Comparison of ENCODE assay signal across 11 cellular contexts in the genomic region with DNA sequence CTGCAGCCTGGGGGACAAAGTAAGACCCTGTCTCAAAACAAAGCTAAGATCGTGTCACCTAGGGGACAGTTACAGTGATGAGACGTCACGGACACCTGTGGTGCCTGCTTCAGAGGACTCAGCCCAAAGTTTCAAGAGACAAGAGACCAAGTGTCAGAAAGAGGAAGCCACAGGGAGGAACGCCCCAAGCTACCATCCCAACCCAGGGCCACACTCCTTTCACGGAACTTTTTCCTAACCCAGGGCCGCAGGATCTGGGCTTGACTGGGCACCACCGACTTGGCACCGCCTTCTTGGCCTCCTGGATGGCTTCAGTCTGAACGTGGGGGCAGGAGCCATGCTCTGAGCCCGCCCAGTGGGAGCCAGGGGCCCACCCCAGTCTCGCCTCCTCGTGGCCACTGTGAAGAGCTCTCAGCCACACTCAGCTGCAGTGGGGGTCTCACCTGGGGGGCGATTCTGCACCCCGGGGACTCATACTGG. TPM values are rescaled to one million over a fixed set of nuclear protein-coding genes. Genes with fewer than 3 reads are reported as not detected.
DNase-seq lines count a peak whose midpoint lies in the region; ATAC-seq and TF ChIP-seq lines count a peak whose summit lies in the region.
"Had no signal": no experiment of that assay in that cellular context is flagged by ENCODE, and none has a peak within 500 bp of the region (broad histone marks: within the 10 kb centered on the region; RNA-seq: fewer than 3 reads in every experiment).

No MANE protein-coding gene starts in this region.

- DNase-seq in GDM1 (lab: John Stamatoyannopoulos, UW) (peak; percentile 51), activated B cell treated with CpG ODN at 0.5 μM for 24 hours (peak; percentile 73), WTC11 (ENCODE audit: low spot score) (no peak), NCI-H446 (lab: John Stamatoyannopoulos, UW) (no peak), sciatic nerve (ENCODE audit: low spot score) (no peak)
- DNase-seq: activated CD4-positive, CD25-positive, alpha-beta regulatory T cell treated with anti-CD3 and anti-CD28 coated beads, Interleukin-2, amount 50 U/mL, for 72 hours had no signal

- no peak overlapping the region for H3K9ac ChIP-seq in muscle layer of colon (ENCODE audit: low read length)
- H3K9ac ChIP-seq: parathyroid adenoma had no signal

- CTCF ChIA-PET in HEK293 (lab: Yijun Ruan, JAX) (interaction anchor here (1.3 kb wide), 1 partner anchor 160 kb away, joined by 4 read pairs; no protein-coding TSS in a partner anchor), activated B cell treated with CpG ODN at 0.5 μM for 24 hours (lab: Charles Lee) (interaction anchor here (1.0 to 4.2 kb wide), 9 partner anchors 8 to 212 kb away, joined by 3 to 25 read pairs (median 4); partner anchors contain the start of gene MOB3A), WTC11 (lab: Charles Lee) (interaction anchor here (0.8 to 0.9 kb wide), 2 partner anchors 8 to 68 kb away, joined by 3 read pairs; no protein-coding TSS in a partner anchor)

- H3K4me1 Mint-ChIP-seq in activated B cell treated with CpG ODN at 0.5 μM for 24 hours, result peaks cover 87% of the 10 kb centered on the region
- H3K4me1 Mint-ChIP-seq in WTC11, result peaks cover 23% of the 10 kb centered on the region

- H3K9me3 ChIP-seq in HEK293 (ENCODE audit: control insufficient read depth, insufficient read depth, low read depth, low read length) (no peaks in the 10 kb centered on the region), muscle layer of colon (ENCODE audit: low read length) (no peaks in the 10 kb centered on the region)
- H3K9me3 ChIP-seq: tibial artery had no signal

- H3K9me3 Mint-ChIP-seq in activated B cell treated with CpG ODN at 0.5 μM for 24 hours (no peaks in the 10 kb centered on the region), WTC11 (no peaks in the 10 kb centered on the region)

- intact Hi-C loops in activated B cell treated with CpG ODN at 0.5 μM for 24 hours (cut with micrococcal nuclease), result loop anchor here (1.0 to 10.0 kb wide), 5 partner anchors 9 to 1097 kb away; partner anchors contain the start of genes IZUMO4, KLF16, MOB3A and NCLN
- intact Hi-C loops in sciatic nerve (cut with DNase I), result no loop called here

- H3K36me3 ChIP-seq in HEK293 (ENCODE audit: control insufficient read depth in 2 of 2, insufficient read depth in 1 of 2, low read length in 2 of 2), result peaks cover 0 to 5% of the 10 kb centered on the region in 2 experiments; a peak in 2 of 3 replicates
- H3K36me3 ChIP-seq in muscle layer of colon (ENCODE audit: insufficient read depth, low read length), result peaks cover 4% of the 10 kb centered on the region

- ATAC-seq in activated B cell treated with CpG ODN at 0.5 μM for 24 hours (ENCODE audit: low read depth), result peak; percentile 15
- ATAC-seq in WTC11, result no peak
- no peak for ATAC-seq in GM21526 (IDR thresholded peaks at IDR 0.05; ENCODE audit: low FRiP score, unreplicated experiment)
- no peak for ATAC-seq in sciatic nerve

- H3K4me3 ChIP-seq in HEK293 (ENCODE audit: low read depth, low read length) (no peak overlapping the region), muscle layer of colon (ENCODE audit: low read depth in 1 of 2, low read length in 2 of 2) (no peak overlapping the region)
- H3K4me3 ChIP-seq: tibial artery had no signal

- H3K27ac ChIP-seq in HEK293 (ENCODE audit: extremely low read depth, low read depth, low read length) (no peak overlapping the region), muscle layer of colon (ENCODE audit: low read depth, low read length) (peak overlapping the region; percentile 44)
- H3K27ac ChIP-seq: parathyroid adenoma had no signal

- H3K27me3 Mint-ChIP-seq in activated B cell treated with CpG ODN at 0.5 μM for 24 hours, result no peaks in the 10 kb centered on the region
- H3K27me3 Mint-ChIP-seq in WTC11 (ENCODE audit: low read depth), result no peaks in the 10 kb centered on the region

- 0 out of 2 replicates have a peak, but pooled peaks cover 4% of the 10 kb centered on the region for H3K4me1 ChIP-seq in HEK293 (ENCODE audit: control insufficient read depth, insufficient read depth, low read length)
- H3K4me1 ChIP-seq in muscle layer of colon (ENCODE audit: insufficient read depth, low read length), result peaks cover 48% of the 10 kb centered on the region
- H3K4me1 ChIP-seq: parathyroid adenoma had no signal

- POLR2A ChIA-PET in HEK293 (lab: Yijun Ruan, JAX), result interaction anchor here (0.6 kb wide), 1 partner anchor 10 kb away, joined by 9 read pairs; no protein-coding TSS in a partner anchor
- POLR2A ChIA-PET in activated B cell treated with CpG ODN at 0.5 μM for 24 hours (lab: Charles Lee), result interaction anchor here (0.6 to 59.1 kb wide), 21 partner anchors 5 to 1724 kb away, joined by 3 to 2723 read pairs (median 4); partner anchors contain the start of genes AP3D1, GADD45B, IZUMO4 and MKNK2
- POLR2A ChIA-PET in WTC11 (lab: Charles Lee), result interaction anchor here (0.6 kb wide), 1 partner anchor 67 kb away, joined by 3 read pairs; no protein-coding TSS in a partner anchor

- no peak for TF ChIP-seq CTCF in HEK293 (tag by site-specific recombination; IDR thresholded peaks at IDR 0.05)
- no peak for TF ChIP-seq CTCF in activated B cell treated with CpG ODN at 0.5 μM for 24 hours (IDR thresholded peaks at IDR 0.05)
- no peak for TF ChIP-seq CTCF in WTC11 (IDR thresholded peaks at IDR 0.05)

- peak overlapping the region; percentile 72 for H3K4me3 Mint-ChIP-seq in activated B cell treated with CpG ODN at 0.5 μM for 24 hours
- no peak overlapping the region for H3K4me3 Mint-ChIP-seq in WTC11

- H3K36me3 Mint-ChIP-seq in activated B cell treated with CpG ODN at 0.5 μM for 24 hours (ENCODE audit: low read depth) (peaks cover 44% of the 10 kb centered on the region), WTC11 (no peaks in the 10 kb centered on the region)

- no peaks in the 10 kb centered on the region for H3K27me3 ChIP-seq in muscle layer of colon (ENCODE audit: control insufficient read depth in 1 of 2, insufficient read depth in 2 of 2, low read length in 2 of 2)
- H3K27me3 ChIP-seq: tibial artery had no signal

- H3K27ac Mint-ChIP-seq in activated B cell treated with CpG ODN at 0.5 μM for 24 hours (peak overlapping the region; percentile 99), WTC11 (no peak overlapping the region)

TF ChIP-seq in HEK293, 187 proteins besides CTCF, POLR2A, EP300 and RAD21:
- peak; percentile 33; the same call in 1 of the 2 replicates for TF ChIP-seq GLIS2 (tag by site-specific recombination; IDR thresholded peaks at IDR 0.05)
- peak; percentile 96 for TF ChIP-seq GLIS1 (tag by site-specific recombination; IDR thresholded peaks at IDR 0.05)
- no peak for TF ChIP-seq ZNF10 (tag by site-specific recombination; IDR thresholded peaks at IDR 0.05)
- no peak for TF ChIP-seq ZEB2 (tag by site-specific recombination; IDR thresholded peaks at IDR 0.05)
- TF ChIP-seq ZNF558 (tag by site-specific recombination; IDR thresholded peaks at IDR 0.05), result no peak
- TF ChIP-seq ZNF335 (tag by site-specific recombination; conservative IDR thresholded peaks at IDR 0.05), result no peak
- TF ChIP-seq SALL2 (tag by site-specific recombination; IDR thresholded peaks at IDR 0.05; ENCODE audit: borderline replicate concordance), result no peak
- TF ChIP-seq SCRT2 (tag by site-specific recombination; IDR thresholded peaks at IDR 0.05), result 0 out of 2 replicates have a peak, but pooled peaks have one; percentile 38

TF ChIP-seq in WTC11, 78 proteins besides CTCF, POLR2A, EP300 and RAD21:
- TF ChIP-seq FOXJ3 (CRISPR knock-in tag; IDR thresholded peaks at IDR 0.05; ENCODE audit: borderline replicate concordance) (no peak), ATF1 (CRISPR knock-in tag; IDR thresholded peaks at IDR 0.05) (no peak)

RNA-seq across cellular contexts. Expression of gene MOB3A, which starts 8.5 kb away (rescaled TPM):
- total RNA-seq in activated B cell treated with CpG ODN at 0.5 μM for 24 hours, result 179 and 189 TPM in 2 replicates
- total RNA-seq in WTC11 (2021), result 8.1 to 9.8 TPM (median 9.6 TPM) in 3 replicates
- 54.0 TPM for total RNA-seq in sciatic nerve

RNA-seq across cellular contexts. Expression of gene IZUMO4, which starts 9.1 kb away (rescaled TPM):
- 73.0 and 78.6 TPM in 2 replicates for total RNA-seq in activated B cell treated with CpG ODN at 0.5 μM for 24 hours
- 0.73 to 1.9 TPM (median 1.8 TPM) in 3 replicates for total RNA-seq in WTC11 (2021)
- total RNA-seq in sciatic nerve, result 37.8 TPM

RNA-seq across cellular contexts. Expression of gene MKNK2, which starts 36.6 kb away (rescaled TPM):
- total RNA-seq in activated B cell treated with CpG ODN at 0.5 μM for 24 hours, result 1,134 and 1,197 TPM in 2 replicates
- 150 to 165 TPM (median 163 TPM) in 3 replicates for total RNA-seq in WTC11 (2021)
- total RNA-seq in sciatic nerve, result 140 TPM

Comparison
In these comparisons a context has a peak if more than half of its experiments do, and no peak if none do; other contexts are left out.
1. DNase-seq: peak in GDM1 (single experiment) and activated B cell treated with CpG ODN at 0.5 μM for 24 hours (single experiment); none in WTC11 (single experiment), NCI-H446 (0 of 2) and sciatic nerve (single experiment).
2. RNA of gene IZUMO4, which starts 9.1 kb away (total RNA-seq): 73.0 to 78.6 TPM in activated B cell treated with CpG ODN at 0.5 μM for 24 hours and 37.8 TPM in sciatic nerve (single experiment); 0.73 to 1.9 TPM in WTC11; every median in the first group is over 10 times any median in the second.